Comparison of ENCODE assay signal across 15 cellular contexts in the genomic region with DNA sequence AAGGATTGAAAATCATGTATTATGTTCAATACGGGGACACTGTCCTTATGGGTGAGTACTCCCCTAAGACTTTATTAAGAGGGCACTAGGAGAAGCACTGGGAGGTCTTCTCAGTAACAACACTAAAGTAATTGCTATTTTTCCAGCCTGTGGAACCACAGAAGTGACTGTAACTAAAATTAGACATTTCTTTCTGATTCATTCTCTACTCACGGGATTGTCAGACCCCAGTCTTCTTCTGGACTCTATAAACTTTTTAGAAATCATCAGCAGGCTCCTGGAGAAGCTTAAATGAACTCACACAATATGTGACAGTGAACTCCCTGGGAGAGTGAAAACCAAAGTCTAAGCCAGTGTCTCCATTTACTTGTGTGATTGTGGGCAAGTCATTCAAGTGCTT. TPM values are rescaled to one million over a fixed set of nuclear protein-coding genes. Genes with fewer than 3 reads are reported as not detected.
DNase-seq lines count a peak whose midpoint lies in the region; ATAC-seq and TF ChIP-seq lines count a peak whose summit lies in the region.
"Had no signal": no experiment of that assay in that cellular context is flagged by ENCODE, and none has a peak within 500 bp of the region (broad histone marks: within the 10 kb centered on the region; RNA-seq: fewer than 3 reads in every experiment).

No MANE protein-coding gene starts in this region.

- peaks cover 5% of the 10 kb centered on the region for H3K9me3 Mint-ChIP-seq in activated CD4-positive, alpha-beta T cell treated with anti-CD3 and anti-CD28 coated beads, Interleukin-2, amount 10 ng/mL, durations not matched to agents 7 days and 5 days
- no peaks in the 10 kb centered on the region for H3K9me3 Mint-ChIP-seq in type B pancreatic cell
- H3K9me3 Mint-ChIP-seq: activated T-helper 1 cell treated with anti-CD3 and anti-CD28 coated beads, Interleukin-12 subunit alpha, Interleukin-12 subunit beta, Interleukin-2, Interleukin-4 antibody, amounts not matched to agents 30 ng/mL and 10 ng/mL and 1 ng/mL, durations not matched to agents 14 hours and 24 hours and 36 hours; naive B cell had no signal

- no peaks in the 10 kb centered on the region for H3K27me3 ChIP-seq in SJSA1 (replicated peaks)
- H3K27me3 ChIP-seq: breast epithelium had no signal

- no peaks in the 10 kb centered on the region for H3K9me3 ChIP-seq in SJSA1 (replicated peaks)
- H3K9me3 ChIP-seq: breast epithelium, thoracic aorta had no signal

- DNase-seq in activated CD4-positive, alpha-beta T cell treated with anti-CD3 and anti-CD28 coated beads, Interleukin-2, amount 10 ng/mL, durations not matched to agents 7 days and 5 days = no peak
- no peak for DNase-seq in activated CD4-positive, alpha-beta T cell treated with anti-CD3 and anti-CD28 coated beads for 1 hour
- DNase-seq in SJSA1 (ENCODE audit: low read depth in 1 of 2, low spot score in 2 of 2) (peak in 1 of 2 experiments; percentile 35), type B pancreatic cell (ENCODE audit: extremely low spot score, unreplicated experiment) (no peak), SHP77 treated with DMSO at 0.1 percent for 48 hours (lab: John Stamatoyannopoulos, UW) (no peak), anterior cingulate cortex (lab: John Stamatoyannopoulos, UW) (no peak)
- DNase-seq: activated CD4-positive, CD25-positive, alpha-beta regulatory T cell; glutamatergic neuron; NCI-H1930 had no signal

- peak overlapping the region; percentile 28 for H3K27ac Mint-ChIP-seq in activated CD4-positive, alpha-beta T cell treated with anti-CD3 and anti-CD28 coated beads, Interleukin-2, amount 10 ng/mL, durations not matched to agents 7 days and 5 days
- peak overlapping the region; percentile 62 for H3K27ac Mint-ChIP-seq in type B pancreatic cell
- H3K27ac Mint-ChIP-seq: activated T-helper 1 cell treated with anti-CD3 and anti-CD28 coated beads, Interleukin-12 subunit alpha, Interleukin-12 subunit beta, Interleukin-2, Interleukin-4 antibody, amounts not matched to agents 30 ng/mL and 10 ng/mL and 1 ng/mL, durations not matched to agents 14 hours and 24 hours and 36 hours had no signal

- H3K4me1 Mint-ChIP-seq in activated CD4-positive, alpha-beta T cell treated with anti-CD3 and anti-CD28 coated beads, Interleukin-2, amount 10 ng/mL, durations not matched to agents 7 days and 5 days = peaks cover 22% of the 10 kb centered on the region
- H3K4me1 Mint-ChIP-seq in type B pancreatic cell (ENCODE audit: unreplicated experiment) = no peaks in the 10 kb centered on the region

- H3K36me3 ChIP-seq in SJSA1 = peaks cover 22% of the 10 kb centered on the region
- H3K36me3 ChIP-seq: breast epithelium had no signal

- POLR2A ChIA-PET in activated CD4-positive, alpha-beta T cell treated with anti-CD3 and anti-CD28 coated beads, Interleukin-2, amount 10 ng/mL, durations not matched to agents 7 days and 5 days (lab: Charles Lee) = no interaction called here

- CTCF ChIA-PET in activated CD4-positive, alpha-beta T cell treated with anti-CD3 and anti-CD28 coated beads, Interleukin-2, amount 10 ng/mL, durations not matched to agents 7 days and 5 days (lab: Charles Lee) = no interaction called here

- peak overlapping the region; percentile 29; the same call in 1 of the 2 replicates for H3K27ac ChIP-seq in SJSA1

- TF ChIP-seq CTCF in type B pancreatic cell (conservative IDR thresholded peaks at IDR 0.05) = no peak

- H3K36me3 Mint-ChIP-seq in activated CD4-positive, alpha-beta T cell treated with anti-CD3 and anti-CD28 coated beads, Interleukin-2, amount 10 ng/mL, durations not matched to agents 7 days and 5 days (ENCODE audit: low read depth) = peaks cover 1% of the 10 kb centered on the region
- no peaks in the 10 kb centered on the region for H3K36me3 Mint-ChIP-seq in type B pancreatic cell

- peaks cover 29% of the 10 kb centered on the region for H3K27me3 Mint-ChIP-seq in activated CD4-positive, alpha-beta T cell treated with anti-CD3 and anti-CD28 coated beads, Interleukin-2, amount 10 ng/mL, durations not matched to agents 7 days and 5 days
- no peaks in the 10 kb centered on the region for H3K27me3 Mint-ChIP-seq in type B pancreatic cell

- ATAC-seq in HG03097 (IDR thresholded peaks at IDR 0.05; ENCODE audit: low FRiP score, unreplicated experiment) = peak; percentile 4
- no peak for ATAC-seq in GM21619 (IDR thresholded peaks at IDR 0.05; ENCODE audit: unreplicated experiment)

- no peak overlapping the region for H3K4me3 Mint-ChIP-seq in activated CD4-positive, alpha-beta T cell treated with anti-CD3 and anti-CD28 coated beads, Interleukin-2, amount 10 ng/mL, durations not matched to agents 7 days and 5 days
- no peak overlapping the region for H3K4me3 Mint-ChIP-seq in type B pancreatic cell
- H3K4me3 Mint-ChIP-seq: activated T-helper 1 cell treated with anti-CD3 and anti-CD28 coated beads, Interleukin-12 subunit alpha, Interleukin-12 subunit beta, Interleukin-2, Interleukin-4 antibody, amounts not matched to agents 30 ng/mL and 10 ng/mL and 1 ng/mL, durations not matched to agents 14 hours and 24 hours and 36 hours had no signal

- no peak overlapping the region for H3K4me3 ChIP-seq in SJSA1
- H3K4me3 ChIP-seq: breast epithelium, thoracic aorta had no signal

- peaks cover 33% of the 10 kb centered on the region for H3K4me1 ChIP-seq in SJSA1 (replicated peaks)
- H3K4me1 ChIP-seq: breast epithelium had no signal

RNA-seq across cellular contexts. Expression of a gene that starts 14.5 kb away (rescaled TPM):
- total RNA-seq in activated CD4-positive, alpha-beta T cell treated with anti-CD3 and anti-CD28 coated beads, Interleukin-2, amount 10 ng/mL, durations not matched to agents 7 days and 5 days = under 1 TPM in 1 of 2 experiments, not detected in 1; 0.06 TPM
- total RNA-seq in SJSA1 (2014; rRNA removed; shearing (Covaris generic)) = 19.5 and 27.3 TPM in 2 replicates
- total RNA-seq in type B pancreatic cell (ENCODE audit: low replicate concordance) = 2.7 and 2.9 TPM in 2 replicates
- total RNA-seq: activated T-helper 1 cell treated with anti-CD3 and anti-CD28 coated beads, Interleukin-12 subunit alpha, Interleukin-12 subunit beta, Interleukin-2, Interleukin-4 antibody, amounts not matched to agents 30 ng/mL and 10 ng/mL and 1 ng/mL, durations not matched to agents 14 hours and 24 hours and 36 hours had no signal
